ENCODE assay signal across 15 cellular contexts in genomic region chr13:28181413-28181812, GRCh38. TPM values are rescaled to one million over a fixed set of nuclear protein-coding genes. Genes with fewer than 3 reads are reported as not detected.
A peak's percentile ranks its signal among the peaks of the same experiment; 100 is the strongest.
DNase-seq lines count a peak whose midpoint lies in the region; ATAC-seq, FAIRE-seq and TF ChIP-seq lines count a peak whose summit lies in the region.
"Had no signal": no experiment of that assay in that cellular context is flagged by ENCODE, and none has a peak within 500 bp of the region (broad histone marks: within the 10 kb centered on the region; RNA-seq: fewer than 3 reads in every experiment).

No MANE protein-coding gene starts in this region.

- no peak for TF ChIP-seq POLR2A in uterus (IDR thresholded peaks at IDR 0.05)

- H3K4me3 ChIP-seq in uterus = no peak overlapping the region
- H3K4me3 ChIP-seq in A673 (ENCODE audit: low read depth, low read length, poor library complexity, severe bottlenecking) = no peak overlapping the region
- H3K4me3 ChIP-seq: left lung, pancreas had no signal

- no peaks in the 10 kb centered on the region for H3K9me3 Mint-ChIP-seq in stimulated activated effector memory CD8-positive, alpha-beta T cell treated with anti-CD3 and anti-CD28 coated beads, Interleukin-12 subunit alpha, Interleukin-12 subunit beta, amount 100 ng/mL, for 72 hours
- H3K9me3 Mint-ChIP-seq: activated B cell treated with CpG ODN at 0.5 μM for 24 hours; activated T-helper 2 cell treated with anti-CD3 and anti-CD28 coated beads, Interferon-gamma antibody, Interleukin-2, Interleukin-4, amounts not matched to agents 10 μg/mL and 5 μg/mL and 100 μg/mL, durations not matched to agents 14 hours and 24 hours and 36 hours had no signal

- peak; percentile 90 for ATAC-seq in esophagus mucosa
- peak; percentile 94 for ATAC-seq in stimulated activated effector memory CD8-positive, alpha-beta T cell treated with anti-CD3 and anti-CD28 coated beads, Interleukin-12 subunit alpha, Interleukin-12 subunit beta, amount 100 ng/mL, for 72 hours
- ATAC-seq: left lung, pancreas had no signal

- H3K9me3 ChIP-seq in uterus (no peaks in the 10 kb centered on the region), A673 (ENCODE audit: low read depth, low read length, poor library complexity, severe bottlenecking) (no peaks in the 10 kb centered on the region)
- H3K9me3 ChIP-seq: left lung, pancreas had no signal

- H3K36me3 Mint-ChIP-seq in stimulated activated effector memory CD8-positive, alpha-beta T cell treated with anti-CD3 and anti-CD28 coated beads, Interleukin-12 subunit alpha, Interleukin-12 subunit beta, amount 100 ng/mL, for 72 hours = peaks cover 42% of the 10 kb centered on the region

- DNase-seq in GM19239 (ENCODE audit: insufficient read length, low spot score) = no peak
- DNase-seq in RKO (ENCODE audit: low spot score) = peak; percentile 79
- DNase-seq in stimulated activated effector memory CD8-positive, alpha-beta T cell treated with anti-CD3 and anti-CD28 coated beads, Interleukin-12 subunit alpha, Interleukin-12 subunit beta, amount 100 ng/mL, for 72 hours (ENCODE audit: low spot score in 2 of 2) = no peak
- no peak for DNase-seq in uterus
- no peak for DNase-seq in activated T-cell treated with anti-CD3 and anti-CD28 coated beads, Interleukin-2, amount 50 U/mL, for 1 hour
- DNase-seq in A673 (ENCODE audit: low spot score) = no peak
- DNase-seq: activated B cell treated with CpG ODN at 0.5 μM for 24 hours; caudate nucleus; left lung; NCI-H1048; NCI-H446 treated with DMSO at 0.1 percent for 48 hours; pancreas; stimulated activated CD4-positive, alpha-beta T cell treated with anti-CD3 and anti-CD28 coated beads, Interleukin-1b, Interleukin-23, amount 100 ng/mL, for 48 hours had no signal

- no TSS peak for BruUV-seq in A673 (replicated peaks; lab: Mats Ljungman, UMichigan)

- POLR2A ChIA-PET in A673 (lab: Charles Lee; ENCODE audit: low non-redundant PET) = no interaction called here

- no peak overlapping the region for H3K27ac Mint-ChIP-seq in stimulated activated effector memory CD8-positive, alpha-beta T cell treated with anti-CD3 and anti-CD28 coated beads, Interleukin-12 subunit alpha, Interleukin-12 subunit beta, amount 100 ng/mL, for 72 hours
- H3K27ac Mint-ChIP-seq: activated B cell treated with CpG ODN at 0.5 μM for 24 hours; activated T-helper 2 cell treated with anti-CD3 and anti-CD28 coated beads, Interferon-gamma antibody, Interleukin-2, Interleukin-4, amounts not matched to agents 10 μg/mL and 5 μg/mL and 100 μg/mL, durations not matched to agents 14 hours and 24 hours and 36 hours had no signal

- no peak overlapping the region for H3K4me3 Mint-ChIP-seq in stimulated activated effector memory CD8-positive, alpha-beta T cell treated with anti-CD3 and anti-CD28 coated beads, Interleukin-12 subunit alpha, Interleukin-12 subunit beta, amount 100 ng/mL, for 72 hours
- H3K4me3 Mint-ChIP-seq: activated B cell treated with CpG ODN at 0.5 μM for 24 hours had no signal

- CTCF ChIA-PET in A673 (lab: Charles Lee) = no interaction called here

- H3K4me1 Mint-ChIP-seq in stimulated activated effector memory CD8-positive, alpha-beta T cell treated with anti-CD3 and anti-CD28 coated beads, Interleukin-12 subunit alpha, Interleukin-12 subunit beta, amount 100 ng/mL, for 72 hours = peaks cover 22% of the 10 kb centered on the region

- intact Hi-C loops in uterus (cut with DNase I; ENCODE audit: low total_unique reads) (no loop called here), A673 (cut with micrococcal nuclease; ENCODE audit: unreplicated experiment) (no loop called here)

- no peak for TF ChIP-seq CTCF in uterus (IDR thresholded peaks at IDR 0.05)
- no peak for TF ChIP-seq CTCF in A673 (conservative IDR thresholded peaks at IDR 0.05; ENCODE audit: low read depth, low read length)

- peak; percentile 44 for FAIRE-seq in GM19239 (lab: Jason Lieb, UNC)

- H3K27ac ChIP-seq in uterus (no peak overlapping the region), A673 (ENCODE audit: low read depth, low read length, poor library complexity, severe bottlenecking) (no peak overlapping the region)
- H3K27ac ChIP-seq: left lung, pancreas had no signal

- H3K4me1 ChIP-seq in uterus (no peaks in the 10 kb centered on the region), A673 (ENCODE audit: insufficient read depth, low read length, poor library complexity, severe bottlenecking) (peaks cover 18% of the 10 kb centered on the region)
- H3K4me1 ChIP-seq: left lung had no signal

- H3K36me3 ChIP-seq in uterus (no peaks in the 10 kb centered on the region), A673 (ENCODE audit: insufficient read depth, low read length, poor library complexity, severe bottlenecking) (peaks cover 15% of the 10 kb centered on the region)

- H3K27me3 ChIP-seq in uterus (no peaks in the 10 kb centered on the region), A673 (replicated peaks; ENCODE audit: insufficient read depth, low read depth, low read length, poor library complexity) (no peaks in the 10 kb centered on the region)
- H3K27me3 ChIP-seq: left lung, pancreas had no signal

RNA-seq across cellular contexts. Expression of gene PAN3, which starts 43.1 kb away (rescaled TPM):
- total RNA-seq in esophagus mucosa (18.5 TPM), uterus (10 to 100 TPM; 17.4 to 61.4 (median 48.2) TPM), A673 (2021) (41.5 and 46.1 TPM in 2 replicates)
